Comparison of ENCODE assay signal across 6 cellular contexts in genomic region chr21:29074007-29074376, GRCh38. TPM values are rescaled to one million over a fixed set of nuclear protein-coding genes. Genes with fewer than 3 reads are reported as not detected.
DNase-seq lines count a peak whose midpoint lies in the region; ATAC-seq and TF ChIP-seq lines count a peak whose summit lies in the region.

No MANE protein-coding gene starts in this region.

- H3K36me3 ChIP-seq in esophagus squamous epithelium, result peaks cover 0 to 17% (median 0%) of the 10 kb centered on the region in 3 donors

- intact Hi-C loops in esophagus squamous epithelium (cut with DNase I), result no loop called here

- H3K27ac Mint-ChIP-seq in stimulated activated naive CD8-positive, alpha-beta T cell treated with anti-CD3 and anti-CD28 coated beads, Interleukin-15, amount 100 ng/mL, for 72 hours, result peak overlapping the region; percentile 99 to 100

- no peaks in the 10 kb centered on the region for H3K27me3 Mint-ChIP-seq in stimulated activated naive CD8-positive, alpha-beta T cell treated with anti-CD3 and anti-CD28 coated beads, Interleukin-15, amount 100 ng/mL, for 72 hours

- H3K4me1 Mint-ChIP-seq in stimulated activated naive CD8-positive, alpha-beta T cell treated with anti-CD3 and anti-CD28 coated beads, Interleukin-15, amount 100 ng/mL, for 72 hours, result peaks cover 61% of the 10 kb centered on the region

- H3K4me3 ChIP-seq in HL-60 (replicated peaks; ENCODE audit: insufficient read depth, low read length) (peak overlapping the region; percentile 91), esophagus squamous epithelium (peak overlapping the region; percentile 71 to 98 (median 90))

- ATAC-seq in GM19397 (IDR thresholded peaks at IDR 0.05; ENCODE audit: unreplicated experiment), result peak; percentile 27
- peak; percentile 27 for ATAC-seq in stimulated activated naive CD8-positive, alpha-beta T cell treated with anti-CD3 and anti-CD28 coated beads, Interleukin-15, amount 100 ng/mL, for 72 hours

- DNase-seq in HL-60 (ENCODE audit: low read depth in 1 of 2, low spot score in 1 of 2) (no peak), esophagus squamous epithelium (lab: John Stamatoyannopoulos, UW) (no peak), mesenteric fat pad (ENCODE audit: low spot score) (no peak)
- DNase-seq in stimulated activated naive CD8-positive, alpha-beta T cell treated with anti-CD3 and anti-CD28 coated beads, Interleukin-15, amount 100 ng/mL, for 72 hours, result no peak
- DNase-seq in stimulated activated CD8-positive, alpha-beta memory T cell treated with anti-CD3 and anti-CD28 coated beads, Interleukin-4, amount 100 ng/mL, for 48 hours, result no peak

- no peak for TF ChIP-seq POLR2A in esophagus squamous epithelium (IDR thresholded peaks at IDR 0.05)

- no peak for TF ChIP-seq CTCF in HL-60 (IDR thresholded peaks at IDR 0.05; ENCODE audit: insufficient read depth, low read length)
- TF ChIP-seq CTCF in esophagus squamous epithelium (IDR thresholded peaks at IDR 0.05), result no peak

- H3K27me3 ChIP-seq in HL-60 (ENCODE audit: insufficient read depth, poor library complexity, severe bottlenecking) (no peaks in the 10 kb centered on the region), esophagus squamous epithelium (no peaks in the 10 kb centered on the region)

- H3K4me3 Mint-ChIP-seq in stimulated activated naive CD8-positive, alpha-beta T cell treated with anti-CD3 and anti-CD28 coated beads, Interleukin-15, amount 100 ng/mL, for 72 hours, result peak overlapping the region; percentile 99 to 100

- H3K27ac ChIP-seq in HL-60 (replicated peaks) (peak overlapping the region; percentile 95), esophagus squamous epithelium (peak overlapping the region; percentile 85 to 96 (median 90))

- 11 to 13% methylated on average over 9 of the region's 9 CpGs for WGBS in esophagus squamous epithelium, 2 donors

- no peaks in the 10 kb centered on the region for H3K9me3 Mint-ChIP-seq in stimulated activated naive CD8-positive, alpha-beta T cell treated with anti-CD3 and anti-CD28 coated beads, Interleukin-15, amount 100 ng/mL, for 72 hours

- H3K4me1 ChIP-seq in esophagus squamous epithelium, result peaks cover 10 to 71% (median 20%) of the 10 kb centered on the region in 3 donors

- no peaks in the 10 kb centered on the region for H3K9me3 ChIP-seq in esophagus squamous epithelium

RNA-seq across cellular contexts. Expression of gene CCT8, which starts 0.5 kb away (rescaled TPM):
- 100 to 1,000 TPM in 3 of 4 donors, 10 to 100 TPM in 1; 69.5 to 170 (median 133) TPM for total RNA-seq in esophagus squamous epithelium
- 116 TPM for total RNA-seq in mesenteric fat pad

RNA-seq across cellular contexts. Expression of gene USP16, which starts 49.5 kb away (rescaled TPM):
- 10 to 100 TPM; 14.9 to 44.3 (median 27.9) TPM for total RNA-seq in esophagus squamous epithelium
- total RNA-seq in mesenteric fat pad, result 38.7 TPM

RNA-seq across cellular contexts. Expression of gene RWDD2B, which starts 54.8 kb away (rescaled TPM):
- total RNA-seq in esophagus squamous epithelium (10 to 100 TPM in 2 of 4 donors, 1 to 10 TPM in 2; 5.8 to 12.6 (median 9.0) TPM), mesenteric fat pad (16.9 TPM)

RNA-seq across cellular contexts. Expression of gene MAP3K7CL, which starts 56.5 kb away (rescaled TPM):
- 1 to 10 TPM; 1.7 to 7.8 (median 6.9) TPM for total RNA-seq in esophagus squamous epithelium
- total RNA-seq in mesenteric fat pad, result 3.9 TPM
